Comparison of ENCODE assay signal across 15 cellular contexts in the genomic region with DNA sequence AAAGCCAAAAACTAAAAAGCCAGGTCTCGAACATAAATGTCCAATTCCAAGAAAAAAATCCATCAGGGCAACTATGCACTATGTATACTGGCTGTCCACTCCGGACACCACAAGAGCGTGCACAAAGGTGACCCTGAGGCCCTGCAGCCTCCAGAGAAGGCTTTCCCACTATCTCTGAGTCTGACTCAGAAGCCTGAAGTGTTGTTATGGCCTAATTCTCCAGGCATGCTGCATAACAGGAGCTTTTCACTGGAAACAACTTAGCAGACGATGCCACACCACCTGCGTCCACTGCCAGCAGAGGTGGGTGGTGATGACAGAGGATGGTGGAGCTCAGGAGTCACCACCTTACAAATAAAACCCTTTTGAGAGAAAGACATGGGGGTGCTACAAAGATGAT.
A peak's percentile ranks its signal among the peaks of the same experiment; 100 is the strongest.
DNase-seq lines count a peak whose midpoint lies in the region; ATAC-seq, FAIRE-seq and TF ChIP-seq lines count a peak whose summit lies in the region.
"Had no signal": no experiment of that assay in that cellular context is flagged by ENCODE, and none has a peak within 500 bp of the region (broad histone marks: within the 10 kb centered on the region; RNA-seq: fewer than 3 reads in every experiment).

No MANE protein-coding gene starts in this region.

- no peak for FAIRE-seq in GM19239 (lab: Jason Lieb, UNC)
- FAIRE-seq: colon had no signal

- POLR2A ChIA-PET in AG04450 (lab: Yijun Ruan, JAX), result no interaction called here

- H3K36me3 ChIP-seq in ascending aorta (peaks cover 4 to 5% of the 10 kb centered on the region in 2 donors), gastroesophageal sphincter (peaks cover 0 to 58% of the 10 kb centered on the region in 2 donors), gastrocnemius medialis (no peaks in the 10 kb centered on the region)

- H3K9me3 ChIP-seq in AG04450 (ENCODE audit: control insufficient read depth, insufficient read depth, low read length), result no peaks in the 10 kb centered on the region
- H3K9me3 ChIP-seq in ascending aorta, result no peaks in the 10 kb centered on the region
- H3K9me3 ChIP-seq in gastroesophageal sphincter, result no peaks in the 10 kb centered on the region
- H3K9me3 ChIP-seq in gastrocnemius medialis, result no peaks in the 10 kb centered on the region

- H3K4me1 ChIP-seq in ascending aorta (peaks cover 7 to 44% of the 10 kb centered on the region in 2 donors), gastroesophageal sphincter (peaks cover 0 to 16% (median 3%) of the 10 kb centered on the region in 3 donors), gastrocnemius medialis (peaks cover 0 to 3% of the 10 kb centered on the region in 2 donors)

- H3K27ac ChIP-seq in AG04450 (ENCODE audit: low read depth, low read length) (peak overlapping the region; percentile 0), ascending aorta (peak overlapping the region; percentile 77 to 79), gastroesophageal sphincter (peak overlapping the region in 3 of 4 donors; percentile 37 to 64 (median 61)), gastrocnemius medialis (peak overlapping the region; percentile 18 to 42 (median 34))

- TF ChIP-seq POLR2A in gastroesophageal sphincter (IDR thresholded peaks at IDR 0.05) (no peak), gastrocnemius medialis (IDR thresholded peaks at IDR 0.05) (no peak)

- ATAC-seq in gastroesophageal sphincter (no peak), gastrocnemius medialis (no peak), GM21723 (IDR thresholded peaks at IDR 0.05; ENCODE audit: unreplicated experiment) (no peak), GM18907 (IDR thresholded peaks at IDR 0.05; ENCODE audit: unreplicated experiment) (no peak), HG03520 (IDR thresholded peaks at IDR 0.05; ENCODE audit: unreplicated experiment) (no peak)
- ATAC-seq: stimulated activated naive B cell treated with anti-CD40 and anti-IgM and Interleukin-4, amounts not matched to agents 10 μg/mL and 1 μg/mL and 100 μg/mL, for 72 hours had no signal

- H3K4me3 ChIP-seq in AG04450 (ENCODE audit: low read depth, low read length), result no peak overlapping the region
- H3K4me3 ChIP-seq in ascending aorta, result no peak overlapping the region
- no peak overlapping the region for H3K4me3 ChIP-seq in gastroesophageal sphincter
- H3K4me3 ChIP-seq in gastrocnemius medialis, result no peak overlapping the region

- DNase-seq in AG04450 (ENCODE audit: low read depth, low spot score) (no peak), ascending aorta (ENCODE audit: low spot score in 2 of 2) (no peak), gastrocnemius medialis (no peak), GM19239 (ENCODE audit: insufficient read length, low spot score) (no peak)
- DNase-seq: activated CD4-positive, alpha-beta T cell treated with anti-CD3 and anti-CD28 coated beads, Interleukin-2, amount 10 ng/mL, durations not matched to agents 7 days and 5 days; activated T-cell treated with anti-CD3 and anti-CD28 coated beads for 4 hours; GDM1; NCI-H1417; SHP77; stimulated activated naive B cell treated with anti-CD40 and anti-IgM and Interleukin-4, amounts not matched to agents 10 μg/mL and 1 μg/mL and 100 μg/mL, for 72 hours had no signal

- 70 to 80% methylated on average over 1 to 3 of the region's 5 CpGs for WGBS in gastroesophageal sphincter (ENCODE audit: low coverage in 1 of 2), 2 donors

- in situ Hi-C loops in gastrocnemius medialis (cut with MboI; ENCODE audit: low sequenced_read_pairs in 4 of 4), result no loop called here

- H3K27me3 ChIP-seq in AG04450 (ENCODE audit: control insufficient read depth, insufficient read depth, low read length) (no peaks in the 10 kb centered on the region), ascending aorta (no peaks in the 10 kb centered on the region), gastroesophageal sphincter (no peaks in the 10 kb centered on the region), gastrocnemius medialis (no peaks in the 10 kb centered on the region)

- CTCF ChIA-PET in AG04450 (lab: Charles Lee), result no interaction called here

- intact Hi-C loops in ascending aorta (cut with DNase I) (no loop called here), gastrocnemius medialis (cut with DNase I; ENCODE audit: low total_unique reads) (no loop called here)

- no peak for TF ChIP-seq EP300 in gastroesophageal sphincter (IDR thresholded peaks at IDR 0.05)

- TF ChIP-seq CTCF in AG04450 (IDR thresholded peaks at IDR 0.05; ENCODE audit: low read depth, low read length) (no peak), ascending aorta (IDR thresholded peaks at IDR 0.05) (no peak), gastroesophageal sphincter (IDR thresholded peaks at IDR 0.05) (no peak), gastrocnemius medialis (IDR thresholded peaks at IDR 0.05 in 4 of 5, conservative IDR thresholded peaks at IDR 0.05 in 1 of 5) (no peak)

Comparison
In these comparisons a context has a peak if more than half of its experiments do, and no peak if none do; other contexts are left out.
1. H3K27ac ChIP-seq: peak in every context shown above with its lines; median percentile 78 in ascending aorta; 61 in gastroesophageal sphincter; 34 in gastrocnemius medialis; 0 in AG04450.